In the genomic region with DNA sequence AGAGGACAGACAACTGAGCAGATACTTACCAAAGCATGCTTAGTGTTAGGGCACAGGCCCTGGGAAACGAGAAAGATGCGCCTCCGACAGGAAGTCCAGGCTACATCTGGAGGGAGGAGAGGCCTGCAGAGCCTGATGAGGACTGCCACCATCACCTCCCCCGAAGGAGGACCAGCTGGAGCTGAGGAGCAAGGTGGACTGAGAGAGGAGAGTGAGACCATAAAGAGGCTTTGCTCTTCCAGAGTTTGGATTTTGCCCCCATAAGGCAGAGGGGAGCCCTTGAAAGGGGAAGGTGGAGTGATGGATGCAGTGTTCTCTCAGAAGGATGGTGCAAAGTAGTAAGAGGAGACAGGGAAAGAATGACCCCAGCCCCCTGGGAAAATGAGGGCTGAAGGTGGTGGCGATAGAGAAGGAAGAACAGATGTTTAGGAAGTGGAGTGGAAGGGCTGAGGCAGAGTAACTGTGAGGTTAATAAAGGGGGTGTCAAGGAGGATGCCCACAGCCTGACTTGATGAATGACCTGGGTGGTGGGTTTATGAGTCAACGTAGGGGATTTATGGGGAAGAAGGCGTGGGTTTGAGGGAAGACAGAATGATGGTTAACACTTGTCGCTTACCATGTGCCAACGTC, we compare ENCODE assay signal across 9 cellular contexts. TPM values are rescaled to one million over a fixed set of nuclear protein-coding genes. Genes with fewer than 3 reads are reported as not detected.
DNase-seq lines count a peak whose midpoint lies in the region; ATAC-seq, FAIRE-seq and TF ChIP-seq lines count a peak whose summit lies in the region.
"Had no signal": no experiment of that assay in that cellular context is flagged by ENCODE, and none has a peak within 500 bp of the region (broad histone marks: within the 10 kb centered on the region; RNA-seq: fewer than 3 reads in every experiment).

No MANE protein-coding gene starts in this region.

- CTCF ChIA-PET in WTC11 (lab: Charles Lee), result no interaction called here

- H3K4me3 Mint-ChIP-seq in WTC11 (no peak overlapping the region), mesothelial cell of epicardium (no peak overlapping the region)
- H3K4me3 Mint-ChIP-seq: T-helper 1 cell treated with Interleukin-12 subunit alpha and Interleukin-12 subunit beta and Interleukin-4 antibody, amounts not matched to agents 30 μg/mL and 1 μg/mL, for 36 hours had no signal

- TF ChIP-seq CTCF in WTC11 (IDR thresholded peaks at IDR 0.05), result no peak
- TF ChIP-seq CTCF in D721Med (IDR thresholded peaks at IDR 0.05; ENCODE audit: insufficient read depth, missing control alignments), result no peak
- no peak for TF ChIP-seq CTCF in mesothelial cell of epicardium (IDR thresholded peaks at IDR 0.05; ENCODE audit: unreplicated experiment)

- H3K4me1 Mint-ChIP-seq in WTC11 (no peaks in the 10 kb centered on the region), mesothelial cell of epicardium (peaks cover 15% of the 10 kb centered on the region)

- H3K27ac Mint-ChIP-seq in WTC11 (no peak overlapping the region), mesothelial cell of epicardium (no peak overlapping the region)
- H3K27ac Mint-ChIP-seq: T-helper 1 cell treated with Interleukin-12 subunit alpha and Interleukin-12 subunit beta and Interleukin-4 antibody, amounts not matched to agents 30 μg/mL and 1 μg/mL, for 36 hours had no signal

- H3K9me3 Mint-ChIP-seq in WTC11 (no peaks in the 10 kb centered on the region), mesothelial cell of epicardium (no peaks in the 10 kb centered on the region)
- H3K9me3 Mint-ChIP-seq: T-helper 1 cell treated with Interleukin-12 subunit alpha and Interleukin-12 subunit beta and Interleukin-4 antibody, amounts not matched to agents 30 μg/mL and 1 μg/mL, for 36 hours had no signal

- ATAC-seq in HG02943 (IDR thresholded peaks at IDR 0.05; ENCODE audit: low read depth, unreplicated experiment), result peak; percentile 0
- peak; percentile 3; the same call in 1 of the 2 replicates for ATAC-seq in WTC11
- ATAC-seq in GM19324 (IDR thresholded peaks at IDR 0.05; ENCODE audit: low FRiP score, unreplicated experiment), result no peak

- POLR2A ChIA-PET in WTC11 (lab: Charles Lee), result interaction anchor here (0.5 kb wide), 1 partner anchor 178 kb away, joined by 7 read pairs; no protein-coding TSS in a partner anchor

- H3K27me3 Mint-ChIP-seq in WTC11 (ENCODE audit: low read depth) (no peaks in the 10 kb centered on the region; the same call in 1 of the 2 replicates), mesothelial cell of epicardium (ENCODE audit: low read depth) (no peaks in the 10 kb centered on the region)

- peak; percentile 43 for DNase-seq in COLO668 (lab: John Stamatoyannopoulos, UW; ENCODE audit: unreplicated experiment)
- DNase-seq in WTC11 (ENCODE audit: low spot score), result peak; percentile 28
- DNase-seq in glomerular visceral epithelial cell (ENCODE audit: extremely low spot score), result peak; percentile 24
- DNase-seq in stimulated activated CD4-positive, alpha-beta T cell treated with anti-CD3 and anti-CD28 coated beads, Interleukin-2, amount 100 ng/mL, for 4 hours (ENCODE audit: low read depth), result peak; percentile 2
- DNase-seq in D721Med (ENCODE audit: insufficient read length, low spot score), result no peak
- no peak for DNase-seq in mesothelial cell of epicardium (ENCODE audit: low spot score in 2 of 2, unreplicated experiment in 2 of 2)

- FAIRE-seq in D721Med (lab: Jason Lieb, UNC), result no peak

- H3K36me3 Mint-ChIP-seq in WTC11 (no peaks in the 10 kb centered on the region), mesothelial cell of epicardium (no peaks in the 10 kb centered on the region)

TF ChIP-seq in WTC11, 78 proteins besides CTCF, POLR2A, EP300 and RAD21:
- peak; percentile 30; the same call in 1 of the 2 replicates for TF ChIP-seq ZNF263 (CRISPR knock-in tag; IDR thresholded peaks at IDR 0.05; ENCODE audit: low read depth)
- TF ChIP-seq, protein P1, sequence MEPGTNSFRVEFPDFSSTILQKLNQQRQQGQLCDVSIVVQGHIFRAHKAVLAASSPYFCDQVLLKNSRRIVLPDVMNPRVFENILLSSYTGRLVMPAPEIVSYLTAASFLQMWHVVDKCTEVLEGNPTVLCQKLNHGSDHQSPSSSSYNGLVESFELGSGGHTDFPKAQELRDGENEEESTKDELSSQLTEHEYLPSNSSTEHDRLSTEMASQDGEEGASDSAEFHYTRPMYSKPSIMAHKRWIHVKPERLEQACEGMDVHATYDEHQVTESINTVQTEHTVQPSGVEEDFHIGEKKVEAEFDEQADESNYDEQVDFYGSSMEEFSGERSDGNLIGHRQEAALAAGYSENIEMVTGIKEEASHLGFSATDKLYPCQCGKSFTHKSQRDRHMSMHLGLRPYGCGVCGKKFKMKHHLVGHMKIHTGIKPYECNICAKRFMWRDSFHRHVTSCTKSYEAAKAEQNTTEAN (CRISPR knock-in tag; IDR thresholded peaks at IDR 0.05), result no peak

RNA-seq across cellular contexts. Expression of gene SCAF4, which starts 1.1 kb away (rescaled TPM):
- 54.0 to 55.9 TPM (median 55.2 TPM) in 3 replicates for total RNA-seq in WTC11 (2021)
- 55.6 to 58.9 TPM (median 57.4 TPM) in 3 replicates for total RNA-seq in mesothelial cell of epicardium

Comparison
In these comparisons a context has a peak if more than half of its experiments do, and no peak if none do; other contexts are left out.
1. DNase-seq: peak in COLO668 (single experiment), WTC11 (single experiment), glomerular visceral epithelial cell (single experiment) and stimulated activated CD4-positive, alpha-beta T cell treated with anti-CD3 and anti-CD28 coated beads, Interleukin-2, amount 100 ng/mL, for 4 hours (single experiment); none in D721Med (single experiment) and mesothelial cell of epicardium (0 of 2).